Comparison of ENCODE assay signal across 1 cellular context in the genomic region with DNA sequence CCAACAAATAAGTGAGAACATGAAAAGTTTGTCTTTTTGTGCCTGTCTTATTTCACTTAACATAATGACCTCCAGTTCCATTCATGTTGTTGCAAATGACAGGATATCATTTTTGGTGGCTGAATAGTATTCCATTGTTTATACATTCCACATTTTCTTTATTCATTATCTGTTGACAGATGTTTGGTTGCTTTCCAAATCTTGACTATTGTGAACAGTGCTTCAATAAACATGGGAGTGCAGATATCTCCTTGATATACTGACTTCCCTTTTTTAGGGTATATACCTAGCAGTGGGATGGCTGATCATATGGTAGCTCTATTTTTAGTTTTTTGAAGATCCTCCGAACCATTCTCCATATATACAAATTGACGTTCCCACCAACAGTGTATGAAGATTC.
TF ChIP-seq lines count a peak whose summit lies in the region.

No MANE protein-coding gene starts in this region.

TF ChIP-seq in K562, 482 proteins besides CTCF, POLR2A, EP300 and RAD21 (continued from another document):
- TF ChIP-seq, protein P1, sequence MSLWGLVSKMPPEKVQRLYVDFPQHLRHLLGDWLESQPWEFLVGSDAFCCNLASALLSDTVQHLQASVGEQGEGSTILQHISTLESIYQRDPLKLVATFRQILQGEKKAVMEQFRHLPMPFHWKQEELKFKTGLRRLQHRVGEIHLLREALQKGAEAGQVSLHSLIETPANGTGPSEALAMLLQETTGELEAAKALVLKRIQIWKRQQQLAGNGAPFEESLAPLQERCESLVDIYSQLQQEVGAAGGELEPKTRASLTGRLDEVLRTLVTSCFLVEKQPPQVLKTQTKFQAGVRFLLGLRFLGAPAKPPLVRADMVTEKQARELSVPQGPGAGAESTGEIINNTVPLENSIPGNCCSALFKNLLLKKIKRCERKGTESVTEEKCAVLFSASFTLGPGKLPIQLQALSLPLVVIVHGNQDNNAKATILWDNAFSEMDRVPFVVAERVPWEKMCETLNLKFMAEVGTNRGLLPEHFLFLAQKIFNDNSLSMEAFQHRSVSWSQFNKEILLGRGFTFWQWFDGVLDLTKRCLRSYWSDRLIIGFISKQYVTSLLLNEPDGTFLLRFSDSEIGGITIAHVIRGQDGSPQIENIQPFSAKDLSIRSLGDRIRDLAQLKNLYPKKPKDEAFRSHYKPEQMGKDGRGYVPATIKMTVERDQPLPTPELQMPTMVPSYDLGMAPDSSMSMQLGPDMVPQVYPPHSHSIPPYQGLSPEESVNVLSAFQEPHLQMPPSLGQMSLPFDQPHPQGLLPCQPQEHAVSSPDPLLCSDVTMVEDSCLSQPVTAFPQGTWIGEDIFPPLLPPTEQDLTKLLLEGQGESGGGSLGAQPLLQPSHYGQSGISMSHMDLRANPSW (CRISPR knock-in tag; IDR thresholded peaks at IDR 0.05), result no peak
- TF ChIP-seq STAG1 (CRISPR knock-in tag; IDR thresholded peaks at IDR 0.05; ENCODE audit: borderline replicate concordance) (no peak), RB1 (IDR thresholded peaks at IDR 0.05; ENCODE audit: low read depth) (no peak), ZNF146 (CRISPR knock-in tag; IDR thresholded peaks at IDR 0.05; ENCODE audit: unreplicated experiment) (peak; percentile 58), HMGN3 (IDR thresholded peaks at IDR 0.05; ENCODE audit: borderline replicate concordance, extremely low read depth, insufficient read length, low read depth, low read length) (no peak)
- TF ChIP-seq, protein P2, sequence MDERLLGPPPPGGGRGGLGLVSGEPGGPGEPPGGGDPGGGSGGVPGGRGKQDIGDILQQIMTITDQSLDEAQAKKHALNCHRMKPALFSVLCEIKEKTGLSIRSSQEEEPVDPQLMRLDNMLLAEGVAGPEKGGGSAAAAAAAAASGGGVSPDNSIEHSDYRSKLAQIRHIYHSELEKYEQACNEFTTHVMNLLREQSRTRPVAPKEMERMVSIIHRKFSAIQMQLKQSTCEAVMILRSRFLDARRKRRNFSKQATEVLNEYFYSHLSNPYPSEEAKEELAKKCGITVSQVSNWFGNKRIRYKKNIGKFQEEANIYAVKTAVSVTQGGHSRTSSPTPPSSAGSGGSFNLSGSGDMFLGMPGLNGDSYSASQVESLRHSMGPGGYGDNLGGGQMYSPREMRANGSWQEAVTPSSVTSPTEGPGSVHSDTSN (CRISPR knock-in tag; IDR thresholded peaks at IDR 0.05; ENCODE audit: low read depth), result no peak
- TF ChIP-seq, protein P2 (tag; conservative IDR thresholded peaks at IDR 0.05; ENCODE audit: low read depth), result peak; percentile 50
